ENCODE assay signal across 1 cellular context in the genomic region with DNA sequence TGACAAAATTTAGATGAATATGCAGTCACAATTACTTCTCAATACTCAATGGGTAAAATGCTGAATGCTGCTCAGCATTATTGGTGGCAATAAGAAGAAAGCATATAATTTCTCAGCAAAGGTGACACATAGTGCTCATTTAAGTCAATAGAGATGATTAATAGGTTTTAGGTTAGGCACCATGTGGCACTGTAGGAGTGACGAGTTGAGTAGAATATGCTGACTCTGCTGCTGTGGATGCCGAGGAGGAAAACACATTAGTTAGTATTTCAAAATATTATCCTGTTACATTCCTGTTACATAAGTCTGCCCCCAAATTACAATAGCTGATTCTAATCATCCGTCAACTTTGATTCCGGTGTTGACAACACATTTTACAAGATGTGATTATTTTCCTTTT.
TF ChIP-seq lines count a peak whose summit lies in the region.

No MANE protein-coding gene starts in this region.

TF ChIP-seq in K562, 482 proteins besides CTCF, POLR2A, EP300 and RAD21:
- TF ChIP-seq C11orf30 (IDR thresholded peaks at IDR 0.05; ENCODE audit: low read depth) (peak; percentile 33; the same call in 1 of the 2 replicates), KLF16 (IDR thresholded peaks at IDR 0.05) (no peak), ZNF316 (IDR thresholded peaks at IDR 0.05) (peak; percentile 54)
- TF ChIP-seq, protein P1, sequence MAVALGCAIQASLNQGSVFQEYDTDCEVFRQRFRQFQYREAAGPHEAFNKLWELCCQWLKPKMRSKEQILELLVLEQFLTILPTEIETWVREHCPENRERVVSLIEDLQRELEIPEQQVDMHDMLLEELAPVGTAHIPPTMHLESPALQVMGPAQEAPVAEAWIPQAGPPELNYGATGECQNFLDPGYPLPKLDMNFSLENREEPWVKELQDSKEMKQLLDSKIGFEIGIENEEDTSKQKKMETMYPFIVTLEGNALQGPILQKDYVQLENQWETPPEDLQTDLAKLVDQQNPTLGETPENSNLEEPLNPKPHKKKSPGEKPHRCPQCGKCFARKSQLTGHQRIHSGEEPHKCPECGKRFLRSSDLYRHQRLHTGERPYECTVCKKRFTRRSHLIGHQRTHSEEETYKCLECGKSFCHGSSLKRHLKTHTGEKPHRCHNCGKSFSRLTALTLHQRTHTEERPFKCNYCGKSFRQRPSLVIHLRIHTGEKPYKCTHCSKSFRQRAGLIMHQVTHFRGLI (CRISPR knock-in tag; IDR thresholded peaks at IDR 0.05): no peak
